In the genomic region with DNA sequence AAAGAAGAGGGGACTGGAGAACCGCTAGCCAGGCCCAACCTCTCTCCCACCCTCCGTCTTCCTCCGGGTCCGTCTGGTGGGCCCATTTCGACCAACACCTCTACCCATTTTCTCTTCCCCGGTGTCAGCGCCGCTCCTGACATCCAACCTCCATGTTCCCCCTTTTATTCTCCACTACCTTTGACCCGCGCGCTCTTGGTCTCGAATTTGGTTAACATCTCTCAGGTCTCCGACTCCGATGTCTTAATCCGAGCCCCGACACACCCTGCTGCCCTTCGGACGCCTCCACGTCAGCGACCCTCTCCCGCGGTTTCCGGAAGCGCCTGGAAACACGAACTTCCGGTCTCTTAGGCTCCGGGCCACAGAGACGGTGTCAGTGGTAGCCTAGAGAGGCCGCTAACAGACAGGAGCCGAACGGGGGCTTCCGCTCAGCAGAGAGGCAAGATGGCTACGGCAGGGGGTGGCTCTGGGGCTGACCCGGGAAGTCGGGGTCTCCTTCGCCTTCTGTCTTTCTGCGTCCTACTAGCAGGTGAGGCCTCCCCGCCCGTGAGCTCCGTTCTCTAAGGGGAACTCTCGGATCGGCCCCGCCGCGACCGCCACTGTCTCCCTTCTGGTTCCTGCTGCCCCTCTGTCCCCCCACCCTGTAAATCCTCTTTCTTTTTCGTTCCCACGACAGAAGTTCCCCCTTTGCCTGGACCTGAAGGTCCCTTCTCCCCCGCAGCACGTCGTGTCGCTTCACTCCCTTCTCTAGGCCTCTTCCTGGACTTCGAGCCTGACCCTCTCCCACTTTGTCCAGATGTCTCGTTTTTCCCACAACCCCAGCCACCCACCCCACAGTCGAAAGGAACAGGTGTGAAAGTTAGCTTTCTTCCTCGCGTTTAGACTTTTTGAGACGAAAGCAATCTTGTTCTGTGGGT, we compare ENCODE assay signal across 8 cellular contexts. TPM values are rescaled to one million over a fixed set of nuclear protein-coding genes. Genes with fewer than 3 reads are reported as not detected.
DNase-seq lines count a peak whose midpoint lies in the region; ATAC-seq, FAIRE-seq and TF ChIP-seq lines count a peak whose summit lies in the region.

A gene (minus strand): TSS at position 298 of the 917 bp plus-strand sequence. CDS start 80 bp downstream, at position 218.
A gene (plus strand): TSS at position 431 of the 917 bp plus-strand sequence. CDS start 14 bp downstream, at position 445.

- no peaks in the 10 kb centered on the region for H3K9me3 ChIP-seq in A673 (ENCODE audit: low read depth, low read length, poor library complexity, severe bottlenecking)
- H3K9me3 ChIP-seq in WERI-Rb-1 (ENCODE audit: severe bottlenecking): no peaks in the 10 kb centered on the region
- no peaks in the 10 kb centered on the region for H3K9me3 ChIP-seq in mammary epithelial cell (replicated peaks; ENCODE audit: insufficient read depth, low read length)
- no peaks in the 10 kb centered on the region for H3K9me3 ChIP-seq in iPS-20b (ENCODE audit: insufficient read depth, low read depth, low read length)
- H3K9me3 ChIP-seq in small intestine (ENCODE audit: control insufficient read depth, low read depth): no peaks in the 10 kb centered on the region

- WGBS in mammary epithelial cell (ENCODE audit: low coverage, missing lambda C conversion rate): 3% methylated on average over 34 of the region's 58 CpGs
- WGBS in small intestine, 3 donors: 0 to 1% (median 0%) methylated on average over 51 to 58 of the region's 58 CpGs

- FAIRE-seq in small intestine (lab: Jason Lieb, UNC): no peak

- intact Hi-C loops in A673 (cut with micrococcal nuclease; ENCODE audit: unreplicated experiment): no loop called here
- intact Hi-C loops in mammary epithelial cell (cut with micrococcal nuclease): loop anchor here (2.0 kb wide), 2 partner anchors 34 to 74 kb away; no protein-coding TSS in a partner anchor

- peak within 1 kb of the TSS; percentile 96 for H3K9ac ChIP-seq in mammary epithelial cell (ENCODE audit: insufficient read depth, low read length)
- H3K9ac ChIP-seq in iPS-20b (ENCODE audit: low read depth, low read length): peak within 1 kb of the TSS; percentile 94

- dilution Hi-C loops in mammary epithelial cell (cut with HindIII; ENCODE audit: low sequenced_read_pairs): no loop called here

- in situ Hi-C loops in mammary epithelial cell (cut with MboI; ENCODE audit: low sequenced_read_pairs in 2 of 2): no loop called here

- H3K79me2 ChIP-seq in mammary epithelial cell (ENCODE audit: insufficient read depth, low read length): peaks cover 81% of the 10 kb centered on the region

- peak; percentile 98 for DNase-seq in A673 (ENCODE audit: low spot score)
- DNase-seq in NCI-H2227 (lab: John Stamatoyannopoulos, UW; ENCODE audit: unreplicated experiment): peak; percentile 98
- peak; percentile 99 for DNase-seq in WERI-Rb-1
- DNase-seq in mammary epithelial cell: peak; percentile 92
- peak; percentile 97 for DNase-seq in small intestine

- peak within 1 kb of the TSS; percentile 92 for H3K4me2 ChIP-seq in mammary epithelial cell (ENCODE audit: insufficient read depth, low read depth, low read length)

- ATAC-seq in GM18868 (IDR thresholded peaks at IDR 0.05; ENCODE audit: unreplicated experiment) (peak; percentile 91), HG03135 (IDR thresholded peaks at IDR 0.05; ENCODE audit: unreplicated experiment) (peak; percentile 94)

- H3K36me3 ChIP-seq in A673 (ENCODE audit: insufficient read depth, low read length, poor library complexity, severe bottlenecking): peaks cover 33% of the 10 kb centered on the region
- H3K36me3 ChIP-seq in WERI-Rb-1: peaks cover 70% of the 10 kb centered on the region
- H3K36me3 ChIP-seq in mammary epithelial cell (ENCODE audit: insufficient read depth, low read length): peaks cover 25% of the 10 kb centered on the region
- H3K36me3 ChIP-seq in iPS-20b (ENCODE audit: insufficient read depth, low read depth, low read length): peaks cover 55% of the 10 kb centered on the region
- peaks cover 5 to 18% of the 10 kb centered on the region in 2 donors for H3K36me3 ChIP-seq in small intestine (ENCODE audit: control insufficient read depth in 2 of 2, insufficient read depth in 2 of 2, low read length in 2 of 2)

- BruUV-seq in A673 (replicated peaks; lab: Mats Ljungman, UMichigan) (no TSS peak), mammary epithelial cell (replicated peaks; lab: Mats Ljungman, UMichigan) (no TSS peak)

- CTCF ChIA-PET in A673 (lab: Charles Lee): interaction anchor here (0.7 kb wide), 1 partner anchor 424 kb away, joined by 12 read pairs; no protein-coding TSS in a partner anchor
- CTCF ChIA-PET in mammary epithelial cell (lab: Charles Lee; ENCODE audit: low non-redundant PET): no interaction called here

- peaks cover 7% of the 10 kb centered on the region for H3K4me1 ChIP-seq in A673 (ENCODE audit: insufficient read depth, low read length, poor library complexity, severe bottlenecking)
- H3K4me1 ChIP-seq in mammary epithelial cell (ENCODE audit: insufficient read depth, low read length): peaks cover 9% of the 10 kb centered on the region
- peaks cover 22% of the 10 kb centered on the region for H3K4me1 ChIP-seq in iPS-20b (ENCODE audit: insufficient read depth, low read length)
- H3K4me1 ChIP-seq in small intestine (ENCODE audit: control insufficient read depth in 2 of 2, insufficient read depth in 1 of 2, low read depth in 1 of 2, low read length in 1 of 2): peaks cover 0 to 7% of the 10 kb centered on the region in 2 donors

- H4K20me1 ChIP-seq in mammary epithelial cell (ENCODE audit: insufficient read depth, low read length): no peaks in the 10 kb centered on the region

- POLR2A ChIA-PET in A673 (lab: Charles Lee; ENCODE audit: low non-redundant PET): no interaction called here

- H3K27me3 ChIP-seq in A673 (replicated peaks; ENCODE audit: insufficient read depth, low read depth, low read length, poor library complexity) (no peaks in the 10 kb centered on the region), WERI-Rb-1 (ENCODE audit: insufficient read depth, low read depth, severe bottlenecking) (no peaks in the 10 kb centered on the region), mammary epithelial cell (ENCODE audit: insufficient read depth, low read length) (no peaks in the 10 kb centered on the region), iPS-20b (ENCODE audit: insufficient read depth, low read length) (no peaks in the 10 kb centered on the region), small intestine (ENCODE audit: control insufficient read depth in 2 of 2, insufficient read depth in 2 of 2, low read length in 2 of 2) (no peaks in the 10 kb centered on the region)

- H2AFZ ChIP-seq in mammary epithelial cell (ENCODE audit: low read depth, low read length): peak within 1 kb of the TSS; percentile 96

- H3K27ac ChIP-seq in A673 (ENCODE audit: low read depth, low read length, poor library complexity, severe bottlenecking) (peak within 1 kb of the TSS; percentile 92), WERI-Rb-1 (peak within 1 kb of the TSS; percentile 94), mammary epithelial cell (ENCODE audit: insufficient read depth, low read depth, low read length) (peak within 1 kb of the TSS; percentile 90), iPS-20b (ENCODE audit: low read length) (peak within 1 kb of the TSS; percentile 77), small intestine (ENCODE audit: low read depth in 1 of 2, low read length in 1 of 2) (peak within 1 kb of the TSS; percentile 83 to 95)

- H3K4me3 ChIP-seq in A673 (ENCODE audit: low read depth, low read length, poor library complexity, severe bottlenecking) (peak within 1 kb of the TSS; percentile 80), WERI-Rb-1 (ENCODE audit: low read depth, low read length) (peak within 1 kb of the TSS; percentile 71), mammary epithelial cell (replicated peaks in 1 of 3; ENCODE audit: insufficient read depth in 1 of 3, low read depth in 2 of 3, low read length in 3 of 3) (peak within 1 kb of the TSS; percentile 89 to 98 (median 95)), iPS-20b (ENCODE audit: low read length) (peak within 1 kb of the TSS; percentile 83), small intestine (ENCODE audit: low read depth in 1 of 2, low read length in 2 of 2) (peak within 1 kb of the TSS; percentile 81 to 83)

- TF ChIP-seq CTCF in A673 (conservative IDR thresholded peaks at IDR 0.05; ENCODE audit: low read depth, low read length) (no peak), WERI-Rb-1 (IDR thresholded peaks at IDR 0.05; ENCODE audit: low read depth, low read length) (no peak), mammary epithelial cell (conservative IDR thresholded peaks at IDR 0.05 in 1 of 2, IDR thresholded peaks at IDR 0.05 in 1 of 2; ENCODE audit: extremely low read depth in 1 of 2, insufficient read depth in 1 of 2, low read depth in 1 of 2, low read length in 2 of 2) (peak in 1 of 2 donors; percentile 41)

RNA-seq across cellular contexts. Expression of the first gene that starts in this region (rescaled TPM):
- 134 and 166 TPM in 2 replicates for total RNA-seq in A673 (2021)
- 100 to 1,000 TPM; 155 to 173 TPM for total RNA-seq in mammary epithelial cell
- polyA plus RNA-seq in mammary epithelial cell: 120 TPM
- polyA minus RNA-seq in mammary epithelial cell: 348 TPM
- 100 to 1,000 TPM in 1 of 3 donors, 10 to 100 TPM in 2; 79.7 to 103 (median 83.2) TPM for polyA plus RNA-seq in small intestine

RNA-seq across cellular contexts. Expression of the second gene that starts in this region (rescaled TPM):
- 58.0 and 64.6 TPM in 2 replicates for total RNA-seq in A673 (2021)
- total RNA-seq in mammary epithelial cell: 100 to 1,000 TPM in 1 of 2 donors, 10 to 100 TPM in 1; 85.0 to 102 TPM
- polyA plus RNA-seq in mammary epithelial cell: 145 TPM
- 95.9 TPM for polyA minus RNA-seq in mammary epithelial cell
- polyA plus RNA-seq in small intestine: 10 to 100 TPM; 50.1 to 65.9 (median 53.2) TPM

Comparison
In these comparisons a context has a peak if more than half of its experiments do, and no peak if none do; other contexts are left out.
1. Peak in every context shown above with its lines: DNase-seq, ATAC-seq, H3K4me3 ChIP-seq and H3K27ac ChIP-seq.